Comparison of ENCODE assay signal across 9 cellular contexts in the genomic region with DNA sequence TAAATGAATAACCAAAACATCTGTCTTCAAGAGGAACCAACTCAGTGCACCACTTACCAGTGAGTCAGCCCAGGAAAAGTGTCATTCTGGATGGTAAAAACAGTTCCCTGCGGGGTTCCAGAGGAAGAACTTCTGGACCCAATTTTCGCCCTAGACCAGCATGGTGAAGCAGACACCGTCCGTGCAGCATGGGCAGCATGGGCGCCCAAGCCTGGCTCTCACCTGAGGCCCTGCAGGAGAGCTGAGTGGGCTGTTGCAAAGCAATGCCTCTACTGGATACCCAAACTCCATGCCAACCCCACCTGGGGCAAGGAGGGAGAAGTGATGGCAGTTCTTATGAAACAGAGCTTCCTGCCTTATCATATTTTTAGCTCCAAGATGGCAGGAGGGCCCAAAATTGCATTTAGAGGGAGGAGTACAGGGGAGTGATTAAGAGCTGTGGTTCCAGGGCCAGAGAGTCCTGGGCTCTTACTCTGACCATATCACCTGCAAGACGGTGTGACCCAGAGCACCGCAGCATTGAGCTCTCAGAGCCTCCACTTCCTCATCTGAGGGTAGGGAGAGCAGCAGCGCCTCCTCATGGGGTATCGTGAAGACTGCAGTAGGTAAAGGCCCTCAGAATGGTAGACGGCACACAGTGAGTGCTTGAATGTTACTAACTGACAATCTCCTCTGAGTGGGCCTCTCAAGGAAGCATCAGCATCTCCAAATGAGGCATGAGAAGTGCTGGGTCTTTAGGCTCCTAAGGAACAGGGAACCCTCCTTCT. TPM values are rescaled to one million over a fixed set of nuclear protein-coding genes. Genes with fewer than 3 reads are reported as not detected.
DNase-seq lines count a peak whose midpoint lies in the region; ATAC-seq and TF ChIP-seq lines count a peak whose summit lies in the region.
"Had no signal": no experiment of that assay in that cellular context is flagged by ENCODE, and none has a peak within 500 bp of the region (broad histone marks: within the 10 kb centered on the region; RNA-seq: fewer than 3 reads in every experiment).

No MANE protein-coding gene starts in this region.

- 84 to 90% methylated on average over 8 to 10 of the region's 10 CpGs for WGBS in endodermal cell (ENCODE audit: insufficient coverage in 1 of 2, insufficient read length in 1 of 2), 2 experiments
- 88% methylated on average over 10 of the region's 10 CpGs for WGBS in smooth muscle cell (ENCODE audit: low lambda C conversion rate)

- no peaks in the 10 kb centered on the region for H3K9me3 Mint-ChIP-seq in endodermal cell
- H3K9me3 Mint-ChIP-seq: activated naive CD4-positive, alpha-beta T cell treated with anti-CD3 and anti-CD28 coated beads, Interleukin-2, amount 50 U/mL, for 24 hours had no signal

- no peak overlapping the region for H2AFZ ChIP-seq in smooth muscle cell (ENCODE audit: low read depth)

- H3K27ac Mint-ChIP-seq in endodermal cell, result no peak overlapping the region
- H3K27ac Mint-ChIP-seq: activated naive CD4-positive, alpha-beta T cell treated with anti-CD3 and anti-CD28 coated beads, Interleukin-2, amount 50 U/mL, for 24 hours had no signal

- H3K4me1 ChIP-seq in endodermal cell (ENCODE audit: control insufficient read depth, insufficient read depth, low read length), result no peaks in the 10 kb centered on the region
- no peaks in the 10 kb centered on the region for H3K4me1 ChIP-seq in smooth muscle cell (ENCODE audit: low read depth)

- peak; percentile 73 for ATAC-seq in Right ventricle myocardium superior (ENCODE audit: poor library complexity)
- ATAC-seq in omental fat pad (ENCODE audit: low FRiP score), result no peak

- H3K4me3 ChIP-seq in endodermal cell (ENCODE audit: low read length) (no peak overlapping the region), smooth muscle cell (no peak overlapping the region)

- no peaks in the 10 kb centered on the region for H3F3A ChIP-seq in smooth muscle cell (ENCODE audit: low read depth)

- H4K20me1 ChIP-seq in smooth muscle cell (ENCODE audit: low read depth), result no peaks in the 10 kb centered on the region

- H3K4me1 Mint-ChIP-seq in endodermal cell, result no peaks in the 10 kb centered on the region

- H3K27me3 Mint-ChIP-seq in endodermal cell (ENCODE audit: insufficient read depth), result no peaks in the 10 kb centered on the region
- H3K27me3 Mint-ChIP-seq: activated naive CD4-positive, alpha-beta T cell treated with anti-CD3 and anti-CD28 coated beads, Interleukin-2, amount 50 U/mL, for 24 hours had no signal

- H3K27ac ChIP-seq in endodermal cell (ENCODE audit: low read depth, low read length), result no peak overlapping the region
- H3K27ac ChIP-seq in smooth muscle cell (ENCODE audit: low read depth), result no peak overlapping the region

- H3K36me3 ChIP-seq in endodermal cell (ENCODE audit: control insufficient read depth, insufficient read depth, low read length) (peaks cover 59% of the 10 kb centered on the region), smooth muscle cell (ENCODE audit: low read depth) (no peaks in the 10 kb centered on the region)

- H3K9ac ChIP-seq in endodermal cell (ENCODE audit: extremely low read depth, low read length, poor library complexity, severe bottlenecking) (no peak overlapping the region), smooth muscle cell (ENCODE audit: low read depth) (no peak overlapping the region)

- DNase-seq in Right ventricle myocardium superior (no peak), cardiac septum (ENCODE audit: low spot score) (no peak), endodermal cell (peak; percentile 93), smooth muscle cell (lab: John Stamatoyannopoulos, UW; ENCODE audit: unreplicated experiment) (no peak), omental fat pad (ENCODE audit: low spot score) (no peak), kidney glomerular epithelial cell (lab: John Stamatoyannopoulos, UW) (no peak), NCI-H2171 treated with DMSO at 0.1 percent for 48 hours (lab: John Stamatoyannopoulos, UW) (no peak)
- DNase-seq in activated CD4-positive, CD25-positive, alpha-beta regulatory T cell treated with anti-CD3 and anti-CD28 coated beads, Interleukin-2, amount 50 U/mL, for 16 hours (ENCODE audit: low read depth, low spot score), result peak; percentile 6

- H3K4me3 Mint-ChIP-seq in endodermal cell, result no peak overlapping the region
- H3K4me3 Mint-ChIP-seq: activated naive CD4-positive, alpha-beta T cell treated with anti-CD3 and anti-CD28 coated beads, Interleukin-2, amount 50 U/mL, for 24 hours had no signal

- H3K36me3 Mint-ChIP-seq in endodermal cell (ENCODE audit: low read depth), result peaks cover 57% of the 10 kb centered on the region

- no peaks in the 10 kb centered on the region for H3K79me2 ChIP-seq in smooth muscle cell (ENCODE audit: low read depth)

- intact Hi-C loops in Right ventricle myocardium superior (cut with DNase I), result no loop called here
- intact Hi-C loops in cardiac septum (cut with DNase I), result no loop called here

- no peak overlapping the region for H3K4me2 ChIP-seq in smooth muscle cell

- H3K9me3 ChIP-seq in endodermal cell (ENCODE audit: control insufficient read depth, low read length) (no peaks in the 10 kb centered on the region), smooth muscle cell (replicated peaks; ENCODE audit: low read depth) (no peaks in the 10 kb centered on the region)

- H3K27me3 ChIP-seq in endodermal cell (ENCODE audit: control insufficient read depth, insufficient read depth, low read length, poor library complexity, severe bottlenecking) (no peaks in the 10 kb centered on the region), smooth muscle cell (ENCODE audit: low read depth) (no peaks in the 10 kb centered on the region)

- peak; percentile 74 for TF ChIP-seq CTCF in endodermal cell (conservative IDR thresholded peaks at IDR 0.05)
- peak; percentile 14 for TF ChIP-seq CTCF in smooth muscle cell (IDR thresholded peaks at IDR 0.05; ENCODE audit: borderline replicate concordance, insufficient read depth, poor library complexity, severe bottlenecking)
- TF ChIP-seq CTCF in omental fat pad (IDR thresholded peaks at IDR 0.05), result no peak

RNA-seq across cellular contexts. Expression of gene INPP5K, which starts 16.6 kb away (rescaled TPM):
- total RNA-seq in Right ventricle myocardium superior (32.9 TPM), cardiac septum (34.2 TPM), endodermal cell (10 to 100 TPM; 22.2 to 30.0 TPM), smooth muscle cell (12.6 and 32.3 TPM in 2 replicates), omental fat pad (100 to 1,000 TPM; 103 to 279 (median 153) TPM)
- 21.5 TPM for polyA plus RNA-seq in endodermal cell (2013, experiment 1 of 2)
- polyA plus RNA-seq in endodermal cell (2013, experiment 2 of 2), result 19.5 TPM
- 9.6 and 19.7 TPM in 2 replicates for polyA plus RNA-seq in smooth muscle cell

RNA-seq across cellular contexts. Expression of gene PITPNA, which starts 29.6 kb away (rescaled TPM):
- 46.3 TPM for total RNA-seq in Right ventricle myocardium superior
- total RNA-seq in cardiac septum, result 49.9 TPM
- total RNA-seq in endodermal cell, result 10 to 100 TPM; 62.6 TPM
- polyA plus RNA-seq in endodermal cell (2013, experiment 1 of 2), result 43.6 TPM
- 42.3 TPM for polyA plus RNA-seq in endodermal cell (2013, experiment 2 of 2)
- 14.4 and 26.9 TPM in 2 replicates for total RNA-seq in smooth muscle cell
- polyA plus RNA-seq in smooth muscle cell, result 42.7 and 47.2 TPM in 2 replicates
- total RNA-seq in omental fat pad, result 10 to 100 TPM; 27.6 to 49.7 (median 33.7) TPM

RNA-seq across cellular contexts. Expression of gene MYO1C, which starts 40.5 kb away (rescaled TPM):
- total RNA-seq in Right ventricle myocardium superior (182 TPM), cardiac septum (209 TPM), endodermal cell (10 to 100 TPM; 75.5 to 90.0 TPM), smooth muscle cell (61.8 and 80.4 TPM in 2 replicates), omental fat pad (100 to 1,000 TPM; 194 to 367 (median 207) TPM)
- polyA plus RNA-seq in endodermal cell (2013, experiment 1 of 2), result 32.2 TPM
- polyA plus RNA-seq in endodermal cell (2013, experiment 2 of 2), result 32.5 TPM
- polyA plus RNA-seq in smooth muscle cell, result 81.5 and 99.9 TPM in 2 replicates

Comparison
In these comparisons a context has a peak if more than half of its experiments do, and no peak if none do; other contexts are left out.
1. DNase-seq: peak in activated CD4-positive, CD25-positive, alpha-beta regulatory T cell treated with anti-CD3 and anti-CD28 coated beads, Interleukin-2, amount 50 U/mL, for 16 hours (single experiment) and endodermal cell (single experiment); none in Right ventricle myocardium superior (single experiment), cardiac septum (single experiment), smooth muscle cell (single experiment), omental fat pad (single experiment), kidney glomerular epithelial cell (single experiment) and NCI-H2171 treated with DMSO at 0.1 percent for 48 hours (single experiment).
2. CTCF ChIP-seq: peak in endodermal cell (single experiment) and smooth muscle cell (single experiment); none in omental fat pad (0 of 3).